In genomic region chr22:37338539-37339246, GRCh38 we compare ENCODE assay signal across 19 cellular contexts. TPM values are rescaled to one million over a fixed set of nuclear protein-coding genes. Genes with fewer than 3 reads are reported as not detected.
DNase-seq lines count a peak whose midpoint lies in the region; ATAC-seq, FAIRE-seq and TF ChIP-seq lines count a peak whose summit lies in the region.
"Had no signal": no experiment of that assay in that cellular context is flagged by ENCODE, and none has a peak within 500 bp of the region (broad histone marks: within the 10 kb centered on the region; RNA-seq: fewer than 3 reads in every experiment).

No MANE protein-coding gene starts in this region.

- H3K4me1 ChIP-seq in SK-N-SH (ENCODE audit: control insufficient read depth in 1 of 2, insufficient read depth in 2 of 2, low read depth in 1 of 2, low read length in 1 of 2) (peaks cover 5 to 10% of the 10 kb centered on the region in 2 experiments; a peak in 1 of 4 replicates), osteoblast (ENCODE audit: insufficient read depth, low read length) (peaks cover 14% of the 10 kb centered on the region), ovary (ENCODE audit: insufficient read depth) (no peaks in the 10 kb centered on the region)

- no peaks in the 10 kb centered on the region for H3K79me2 ChIP-seq in SK-N-SH (ENCODE audit: insufficient read depth)
- H3K79me2 ChIP-seq in osteoblast (ENCODE audit: insufficient read depth, low read length), result no peaks in the 10 kb centered on the region

- no peaks in the 10 kb centered on the region for H3K27me3 ChIP-seq in SK-N-SH (ENCODE audit: insufficient read depth)
- peaks cover 3% of the 10 kb centered on the region for H3K27me3 ChIP-seq in bronchial epithelial cell (ENCODE audit: control insufficient read depth, insufficient read depth, low read length)
- peaks cover 50% of the 10 kb centered on the region for H3K27me3 ChIP-seq in osteoblast (ENCODE audit: insufficient read depth, low read length)
- H3K27me3 ChIP-seq in ovary, result no peaks in the 10 kb centered on the region

- ATAC-seq in SK-N-SH treated with all-trans-retinoic acid at 6 μM for 48 hours (no peak), left ventricle myocardium superior (no peak)

- H3K4me3 Mint-ChIP-seq in HFFc6, result no peak overlapping the region; the same call in 1 of the 2 replicates
- H3K4me3 Mint-ChIP-seq: CD8-positive, alpha-beta memory T cell had no signal

- TF ChIP-seq CTCF in SK-N-SH (IDR thresholded peaks at IDR 0.05) (no peak), bronchial epithelial cell (IDR thresholded peaks at IDR 0.05; ENCODE audit: insufficient read depth, low read length, severe bottlenecking) (no peak), osteoblast (IDR thresholded peaks at IDR 0.05; ENCODE audit: extremely low read depth, low read depth, low read length) (no peak), HFFc6 (IDR thresholded peaks at IDR 0.05) (no peak), ovary (IDR thresholded peaks at IDR 0.05) (no peak)

- no peak overlapping the region for H3K27ac Mint-ChIP-seq in HFFc6
- H3K27ac Mint-ChIP-seq: CD8-positive, alpha-beta memory T cell had no signal

- no peaks in the 10 kb centered on the region for H3K36me3 Mint-ChIP-seq in HFFc6 (ENCODE audit: low read depth)
- H3K36me3 Mint-ChIP-seq: CD8-positive, alpha-beta memory T cell had no signal

- no peaks in the 10 kb centered on the region for H4K20me1 ChIP-seq in SK-N-SH (ENCODE audit: insufficient read depth)
- H4K20me1 ChIP-seq in osteoblast (ENCODE audit: insufficient read depth, low read length), result peaks cover 3% of the 10 kb centered on the region

- FAIRE-seq in bronchial epithelial cell (lab: Jason Lieb, UNC), result peak; percentile 73
- FAIRE-seq: GM19239 had no signal

- TF ChIP-seq RAD21 in SK-N-SH (IDR thresholded peaks at IDR 0.05; ENCODE audit: low read length), result no peak

- POLR2A ChIA-PET in SK-N-SH (lab: Yijun Ruan, JAX), result no interaction called here

- no peak for TF ChIP-seq POLR2A in ovary (IDR thresholded peaks at IDR 0.05)

- peaks cover 10% of the 10 kb centered on the region for H3K27me3 Mint-ChIP-seq in HFFc6 (ENCODE audit: insufficient read depth)

- TF ChIP-seq EP300 in SK-N-SH (IDR thresholded peaks at IDR 0.05; ENCODE audit: borderline replicate concordance in 1 of 2, low read depth in 1 of 2, low read length in 1 of 2) (no peak), ovary (IDR thresholded peaks at IDR 0.05) (no peak)

- H3F3A ChIP-seq in SK-N-SH (replicated peaks; ENCODE audit: insufficient read depth), result no peaks in the 10 kb centered on the region

- whole genome bisulfite sequencing in SK-N-SH (ENCODE audit: low lambda C conversion rate), result 90% methylated on average over 8 of the region's 10 CpGs
- 90 to 95% (median 91%) methylated on average over 10 of the region's 10 CpGs for WGBS in ovary, 3 donors

- H3K4me1 Mint-ChIP-seq in HFFc6 (ENCODE audit: low read depth), result peaks cover 38% of the 10 kb centered on the region

- H3K9me3 ChIP-seq in SK-N-SH (no peaks in the 10 kb centered on the region), osteoblast (ENCODE audit: low read depth, low read length) (no peaks in the 10 kb centered on the region), ovary (no peaks in the 10 kb centered on the region)
- H3K9me3 ChIP-seq: BLaER1, Caco-2 had no signal

- H2AFZ ChIP-seq in SK-N-SH (ENCODE audit: low read depth) (no peak overlapping the region), osteoblast (ENCODE audit: low read length) (no peak overlapping the region)

- no peak overlapping the region for H3K9ac ChIP-seq in SK-N-SH
- H3K9ac ChIP-seq: BLaER1 had no signal

- H3K36me3 ChIP-seq in SK-N-SH (replicated peaks in 1 of 2; ENCODE audit: control insufficient read depth in 1 of 2, insufficient read depth in 2 of 2, low read length in 1 of 2) (no peaks in the 10 kb centered on the region), bronchial epithelial cell (ENCODE audit: control insufficient read depth, insufficient read depth, low read length) (no peaks in the 10 kb centered on the region), osteoblast (ENCODE audit: insufficient read depth, low read length) (no peaks in the 10 kb centered on the region), ovary (no peaks in the 10 kb centered on the region)
- H3K36me3 ChIP-seq: BLaER1 had no signal

- DNase-seq in SK-N-SH (no peak), bronchial epithelial cell (ENCODE audit: low read depth) (no peak), osteoblast (ENCODE audit: insufficient read length, low spot score, missing footprints) (peak; percentile 66), left ventricle myocardium superior (no peak), HFFc6 (no peak), islet precursor cell (no peak), ovary (no peak)
- DNase-seq: AML-193; Caco-2; CD8-positive, alpha-beta memory T cell; DND-41; GDM1; H7 had no signal

- H3K9me3 Mint-ChIP-seq in HFFc6, result no peaks in the 10 kb centered on the region
- H3K9me3 Mint-ChIP-seq: CD8-positive, alpha-beta memory T cell had no signal

- intact Hi-C loops in left ventricle myocardium superior (cut with micrococcal nuclease) (no loop called here), ovary (cut with DNase I) (no loop called here)

- H3K27ac ChIP-seq in SK-N-SH (ENCODE audit: low read depth in 2 of 2, low read length in 1 of 2) (no peak overlapping the region), osteoblast (ENCODE audit: low read depth, low read length) (no peak overlapping the region), ovary (no peak overlapping the region)
- H3K27ac ChIP-seq: 22Rv1, BLaER1 had no signal

- CTCF ChIA-PET in SK-N-SH (lab: Yijun Ruan, JAX), result interaction anchor here (0.6 to 1.2 kb wide), 3 partner anchors 14 to 91 kb away, joined by 3 to 7 read pairs (median 4); no protein-coding TSS in a partner anchor

- H3K4me3 ChIP-seq in SK-N-SH (ENCODE audit: low read depth in 2 of 2, low read length in 1 of 2) (no peak overlapping the region), bronchial epithelial cell (ENCODE audit: low read depth, low read length) (no peak overlapping the region), osteoblast (ENCODE audit: insufficient read depth, low read length) (no peak overlapping the region), ovary (no peak overlapping the region)
- H3K4me3 ChIP-seq: BLaER1 had no signal

- no peak overlapping the region for H3K4me2 ChIP-seq in SK-N-SH
- H3K4me2 ChIP-seq in osteoblast (ENCODE audit: insufficient read depth, low read length), result no peak overlapping the region
- H3K4me2 ChIP-seq: BLaER1 had no signal

- no peaks in the 10 kb centered on the region for H3K9me2 ChIP-seq in SK-N-SH

TF ChIP-seq in SK-N-SH treated with all-trans-retinoic acid at 6 μM for 48 hours, 23 proteins besides CTCF, POLR2A, EP300 and RAD21 (continues in another document):
- TF ChIP-seq CSRNP3 (CRISPR knock-in tag; IDR thresholded peaks at IDR 0.05) (no peak), ZNF70 (CRISPR knock-in tag; IDR thresholded peaks at IDR 0.05) (peak; percentile 95), RARB (CRISPR knock-in tag; IDR thresholded peaks at IDR 0.05) (no peak), TOX (CRISPR knock-in tag; IDR thresholded peaks at IDR 0.05; ENCODE audit: borderline replicate concordance) (no peak)

TF ChIP-seq in SK-N-SH, 30 proteins besides CTCF, POLR2A, EP300 and RAD21 (continues in another document):
- no peak for TF ChIP-seq MXI1 (IDR thresholded peaks at IDR 0.05; ENCODE audit: low read depth, low read length)
- no peak for TF ChIP-seq USF2 (IDR thresholded peaks at IDR 0.05; ENCODE audit: borderline replicate concordance, low read depth, low read length)
- no peak for TF ChIP-seq SMC3 (IDR thresholded peaks at IDR 0.05; ENCODE audit: low read depth, low read length)
- no peak for TF ChIP-seq TCF12 (IDR thresholded peaks at IDR 0.05)
- TF ChIP-seq NFIC (IDR thresholded peaks at IDR 0.05; ENCODE audit: borderline replicate concordance), result no peak
- TF ChIP-seq JUND (IDR thresholded peaks at IDR 0.05), result no peak
- no peak for TF ChIP-seq TEAD4 (IDR thresholded peaks at IDR 0.05; ENCODE audit: borderline replicate concordance, insufficient read depth)
- TF ChIP-seq REST (IDR thresholded peaks at IDR 0.05; ENCODE audit: low read depth, low read length), result no peak

RNA-seq across cellular contexts. Expression of gene CYTH4, which starts 56.4 kb away (rescaled TPM):
- 0.03 and 0.07 TPM in 2 replicates for polyA plus RNA-seq in SK-N-SH (2012; rRNA removed)
- polyA plus RNA-seq in SK-N-SH (2012; cell fraction: cytosol; rRNA removed), result 0.01 and 0.04 TPM in 2 replicates
- 0.08 and 0.13 TPM in 2 replicates for polyA plus RNA-seq in SK-N-SH (2012; cell fraction: nucleus; rRNA removed)
- total RNA-seq in bronchial epithelial cell, result not detected in 2 replicates
- total RNA-seq in osteoblast, result 0.59 and 0.72 TPM in 2 replicates
- 6.2 TPM for total RNA-seq in left ventricle myocardium superior
- total RNA-seq in HFFc6 (2021; fragmentation: NEBNext Ultra II Directional; extraction: Animal tissue kit (Norgen Biotek cat#: 25700)), result under 1 TPM in 1 of 6 experiments, not detected in 5; 0.28 TPM
- 10 to 100 TPM in 2 of 7 donors, 1 to 10 TPM in 5; 2.4 to 14.5 (median 6.2) TPM for total RNA-seq in ovary
- 1 to 10 TPM; 2.6 to 9.1 TPM for polyA plus RNA-seq in ovary
- total RNA-seq: A673, Caco-2, H7, HT-29 had no signal
